In the genomic region with DNA sequence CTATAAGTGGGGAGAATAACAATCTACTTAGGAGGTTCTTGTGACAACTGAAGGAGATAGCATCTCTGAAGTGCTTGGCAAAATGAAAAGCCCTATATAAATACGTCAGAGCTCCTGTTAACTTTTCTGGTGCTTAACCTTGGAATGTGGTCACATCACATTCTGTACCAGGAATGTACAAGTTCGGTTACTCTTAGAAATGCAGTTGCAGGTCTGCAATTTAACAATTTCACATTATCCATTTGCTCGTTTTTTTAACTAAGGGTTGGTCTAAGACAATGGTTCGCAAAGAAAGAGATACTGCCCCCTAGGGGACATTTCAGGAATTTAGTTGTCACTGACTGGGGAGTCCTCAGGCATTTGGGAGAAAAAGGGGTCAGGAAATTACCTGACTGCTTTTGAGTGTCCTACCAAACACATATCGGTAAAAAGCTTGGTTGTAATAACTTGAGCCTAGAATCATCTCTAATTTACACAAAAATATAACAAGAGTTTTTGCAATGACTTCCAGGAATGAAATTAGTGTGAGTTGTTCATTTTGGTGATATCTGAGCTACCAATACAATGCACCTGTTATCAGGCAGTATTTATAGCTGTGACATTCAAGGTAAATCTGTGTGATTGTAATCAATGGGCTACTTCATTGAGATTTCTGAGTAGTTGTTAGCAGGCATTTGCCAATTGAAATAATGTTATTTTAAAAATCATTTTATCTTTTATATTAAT, we compare ENCODE assay signal across 1 cellular context.
TF ChIP-seq lines count a peak whose summit lies in the region.

No MANE protein-coding gene starts in this region.

TF ChIP-seq in IMR-90, 13 proteins besides CTCF, POLR2A, EP300 and RAD21:
- TF ChIP-seq SMC3 (IDR thresholded peaks at IDR 0.05; ENCODE audit: low read depth, low read length) (peak; percentile 85), RFX5 (IDR thresholded peaks at IDR 0.05; ENCODE audit: low read depth, low read length) (no peak), BHLHE40 (IDR thresholded peaks at IDR 0.05; ENCODE audit: low read depth, low read length) (no peak), FOS (IDR thresholded peaks at IDR 0.05; ENCODE audit: low read depth, low read length) (no peak), CHD1 (IDR thresholded peaks at IDR 0.05; ENCODE audit: low read depth, low read length) (no peak), MXI1 (IDR thresholded peaks at IDR 0.05; ENCODE audit: borderline replicate concordance, low read depth, low read length) (no peak), NFE2L2 (IDR thresholded peaks at IDR 0.05; ENCODE audit: low read depth, low read length) (no peak)
